19 cellular contexts compared by ENCODE assay signal in genomic region chr10:58399410-58399809, GRCh38. TPM values are rescaled to one million over a fixed set of nuclear protein-coding genes. Genes with fewer than 3 reads are reported as not detected.
DNase-seq lines count a peak whose midpoint lies in the region; ATAC-seq and TF ChIP-seq lines count a peak whose summit lies in the region.
"Had no signal": no experiment of that assay in that cellular context is flagged by ENCODE, and none has a peak within 500 bp of the region (broad histone marks: within the 10 kb centered on the region; RNA-seq: fewer than 3 reads in every experiment).

No MANE protein-coding gene starts in this region.

- peaks cover 2% of the 10 kb centered on the region for H3K79me1 ChIP-seq in mesenchymal stem cell (replicated peaks; ENCODE audit: low read length, poor library complexity, severe bottlenecking)

- no peaks in the 10 kb centered on the region for H3K79me2 ChIP-seq in PC-9 (ENCODE audit: low read depth)

- H3K36me3 ChIP-seq in mesenchymal stem cell (ENCODE audit: control insufficient read depth in 1 of 2, insufficient read depth in 2 of 2, low read depth in 1 of 2, low read length in 2 of 2), result peaks cover 0 to 35% of the 10 kb centered on the region in 2 experiments
- H3K36me3 ChIP-seq in PC-9 (ENCODE audit: low read depth), result peaks cover 19% of the 10 kb centered on the region

- H3K23ac ChIP-seq in mesenchymal stem cell (ENCODE audit: low read length in 2 of 2), result no peak overlapping the region

- WGBS in mesenchymal stem cell, result 100% methylated on average over 1 of the region's 4 CpGs

- no peaks in the 10 kb centered on the region for H3K9me3 ChIP-seq in mesenchymal stem cell (ENCODE audit: control insufficient read depth, low read length)
- H3K9me3 ChIP-seq in PC-9 (ENCODE audit: insufficient read depth, low read depth), result no peaks in the 10 kb centered on the region
- H3K9me3 ChIP-seq: gastrocnemius medialis had no signal

- H3K18ac ChIP-seq in mesenchymal stem cell (ENCODE audit: low read depth in 1 of 2, low read length in 2 of 2), result no peak overlapping the region

- H2AK5ac ChIP-seq in mesenchymal stem cell (ENCODE audit: low read length, severe bottlenecking), result no peak overlapping the region

- no peak overlapping the region for H3K4me2 ChIP-seq in mesenchymal stem cell (ENCODE audit: low read length, poor library complexity, severe bottlenecking)
- H3K4me2 ChIP-seq in PC-9, result no peak overlapping the region

- no peaks in the 10 kb centered on the region for H4K20me1 ChIP-seq in PC-9 (ENCODE audit: insufficient read depth)

- no peak for ATAC-seq in Right ventricle myocardium inferior
- ATAC-seq: gastrocnemius medialis; left lobe of liver; stimulated activated memory B cell treated with anti-CD40 and anti-IgM and Interleukin-4, amounts not matched to agents 10 μg/mL and 1 μg/mL and 100 μg/mL, for 72 hours; T-cell had no signal

- H2BK12ac ChIP-seq in mesenchymal stem cell (ENCODE audit: low read length in 2 of 2), result no peak overlapping the region

- BruUV-seq in PC-9 (replicated peaks; lab: Mats Ljungman, UMichigan), result no TSS peak

- H2AFZ ChIP-seq in mesenchymal stem cell (ENCODE audit: low read depth, low read length) (no peak overlapping the region), PC-9 (no peak overlapping the region)

- no peaks in the 10 kb centered on the region; the same call in 1 of the 2 replicates for H3F3A ChIP-seq in PC-9 (ENCODE audit: insufficient read depth, low read depth)

- H4K8ac ChIP-seq in mesenchymal stem cell (ENCODE audit: low read length), result no peak overlapping the region

- no peak overlapping the region for H2BK120ac ChIP-seq in mesenchymal stem cell (ENCODE audit: low read depth, low read length)

- H3K27me3 ChIP-seq in mesenchymal stem cell (ENCODE audit: control insufficient read depth in 1 of 2, insufficient read depth in 1 of 2, low read length in 2 of 2) (no peaks in the 10 kb centered on the region), PC-9 (ENCODE audit: insufficient read depth, low read depth) (no peaks in the 10 kb centered on the region)
- H3K27me3 ChIP-seq: gastrocnemius medialis had no signal

- intact Hi-C loops in Right ventricle myocardium inferior (cut with DNase I), result no loop called here
- intact Hi-C loops in PC-9 (cut with micrococcal nuclease; ENCODE audit: unreplicated experiment), result no loop called here

- POLR2A ChIA-PET in PC-9 (lab: Charles Lee; ENCODE audit: unreplicated experiment), result interaction anchor here (0.5 to 0.7 kb wide), 2 partner anchors 8 to 207 kb away, joined by 3 to 20 read pairs; no protein-coding TSS in a partner anchor

- no peak overlapping the region for H3K14ac ChIP-seq in mesenchymal stem cell (ENCODE audit: low read length in 2 of 2)

- no peak overlapping the region for H3K4ac ChIP-seq in mesenchymal stem cell (ENCODE audit: low read depth in 1 of 2, low read length in 2 of 2)

- H3K27ac ChIP-seq in mesenchymal stem cell (ENCODE audit: low read length, poor library complexity, severe bottlenecking) (no peak overlapping the region), PC-9 (no peak overlapping the region)
- H3K27ac ChIP-seq: gastrocnemius medialis had no signal

- H2BK15ac ChIP-seq in mesenchymal stem cell (ENCODE audit: low read depth, poor library complexity, severe bottlenecking), result no peak overlapping the region

- CTCF ChIA-PET in PC-9 (lab: Charles Lee), result interaction anchor here (0.7 kb wide), 1 partner anchor 1686 kb away, joined by 3 read pairs; no protein-coding TSS in a partner anchor

- H3K9ac ChIP-seq in mesenchymal stem cell (ENCODE audit: low read length), result peak overlapping the region; percentile 60

- no peak overlapping the region for H2BK5ac ChIP-seq in mesenchymal stem cell (ENCODE audit: low read depth, low read length, poor library complexity, severe bottlenecking)

- DNase-seq in CD1c-positive myeloid dendritic cell (ENCODE audit: extremely low spot score) (peak; percentile 18), LHCN-M2 (ENCODE audit: low read depth) (peak; percentile 73), choroid plexus epithelial cell (ENCODE audit: low read depth) (peak; percentile 43), mesenchymal stem cell (no peak), OCI-M1 (lab: John Stamatoyannopoulos, UW) (no peak), NCI-H345 (lab: John Stamatoyannopoulos, UW) (no peak), Right ventricle myocardium inferior (ENCODE audit: missing footprints) (no peak), PC-9 (no peak)
- DNase-seq: activated CD4-positive, alpha-beta T cell treated with anti-CD3 and anti-CD28 coated beads for 48 hours; DMS53; gastrocnemius medialis; H9; NCI-H1417; NCI-H510A; posterior cingulate gyrus; SIG-M5; T-cell had no signal

- H4K91ac ChIP-seq in mesenchymal stem cell (ENCODE audit: low read length), result no peak overlapping the region

- H3K4me3 ChIP-seq in choroid plexus epithelial cell (ENCODE audit: low read depth, low read length) (no peak overlapping the region), mesenchymal stem cell (ENCODE audit: insufficient read depth in 1 of 2, low read depth in 1 of 2, low read length in 2 of 2) (no peak overlapping the region), PC-9 (no peak overlapping the region)
- H3K4me3 ChIP-seq: gastrocnemius medialis had no signal

- no peak for TF ChIP-seq CTCF in choroid plexus epithelial cell (conservative IDR thresholded peaks at IDR 0.05; ENCODE audit: low read depth, low read length)
- TF ChIP-seq CTCF in PC-9 (conservative IDR thresholded peaks at IDR 0.05), result no peak

- H3K9me2 ChIP-seq in PC-9 (ENCODE audit: insufficient read depth), result no peaks in the 10 kb centered on the region; the same call in 1 of the 2 replicates

- H3K4me1 ChIP-seq in mesenchymal stem cell (ENCODE audit: control insufficient read depth, insufficient read depth, low read depth, low read length) (no peaks in the 10 kb centered on the region), PC-9 (replicated peaks; ENCODE audit: insufficient read depth) (no peaks in the 10 kb centered on the region)
- H3K4me1 ChIP-seq: gastrocnemius medialis had no signal

RNA-seq across cellular contexts. Expression of gene TFAM, which starts 14.2 kb away (rescaled TPM):
- total RNA-seq in LHCN-M2 (2014; rRNA removed), result 29.9 and 44.9 TPM in 2 replicates
- 13.6 TPM for polyA plus RNA-seq in LHCN-M2 (2012)
- polyA plus RNA-seq in mesenchymal stem cell (2013, experiment 1 of 2), result 24.4 TPM
- 23.2 TPM for polyA plus RNA-seq in mesenchymal stem cell (2013, experiment 2 of 2)
- total RNA-seq in Right ventricle myocardium inferior, result 32.0 TPM
- total RNA-seq in PC-9 (2021), result 80.6 and 87.1 TPM in 2 replicates

Comparison
In these comparisons a context has a peak if more than half of its experiments do, and no peak if none do; other contexts are left out.
1. DNase-seq: peak in CD1c-positive myeloid dendritic cell (single experiment), LHCN-M2 (single experiment) and choroid plexus epithelial cell (single experiment); none in mesenchymal stem cell (single experiment), OCI-M1 (single experiment), NCI-H345 (single experiment), Right ventricle myocardium inferior (single experiment) and PC-9 (0 of 2).